In genomic region chr10:100912609-100913469, GRCh38 we compare ENCODE assay signal across 8 cellular contexts. TPM values are rescaled to one million over a fixed set of nuclear protein-coding genes. Genes with fewer than 3 reads are reported as not detected.
DNase-seq lines count a peak whose midpoint lies in the region; ATAC-seq and TF ChIP-seq lines count a peak whose summit lies in the region.

SLF2 (plus strand) TSS chr10:100912963; CDS start chr10:100913111, 148 bp downstream.

- peak within 1 kb of the TSS; percentile 99 for H3K27ac ChIP-seq in angular gyrus (ENCODE audit: low read depth, low read length)
- peak within 1 kb of the TSS; percentile 90 to 93 for H3K27ac ChIP-seq in prostate gland
- H3K27ac ChIP-seq in urinary bladder (ENCODE audit: low read depth): peak within 1 kb of the TSS; percentile 86

- TF ChIP-seq CTCF in prostate gland (IDR thresholded peaks at IDR 0.05): peak in 1 of 4 experiments; percentile 6

- peak; percentile 77 to 90 for DNase-seq in NCI-H187 (lab: John Stamatoyannopoulos, UW)
- DNase-seq in T-helper 2 cell: peak; percentile 66 to 98 (median 83)
- DNase-seq in left ventricle myocardium superior: peak; percentile 96
- DNase-seq in prostate gland (ENCODE audit: low spot score): peak; percentile 99

- H3K27me3 ChIP-seq in prostate gland (replicated peaks; ENCODE audit: insufficient read depth): no peaks in the 10 kb centered on the region

- WGBS in prostate gland: 1% methylated on average over 70 of the region's 71 CpGs
- WGBS in urinary bladder: under 1% methylated on average over 71 of the region's 71 CpGs

- intact Hi-C loops in left ventricle myocardium superior (cut with micrococcal nuclease): no loop called here
- intact Hi-C loops in prostate gland (cut with DNase I): loop anchor here (5.0 kb wide), 1 partner anchor 541 kb away; no protein-coding TSS in a partner anchor

- peak; percentile 77 for TF ChIP-seq POLR2A in prostate gland (IDR thresholded peaks at IDR 0.05)

- peak; percentile 92 for ATAC-seq in GM18498 (IDR thresholded peaks at IDR 0.05; ENCODE audit: unreplicated experiment)
- peak; percentile 92 for ATAC-seq in HG02938 (IDR thresholded peaks at IDR 0.05; ENCODE audit: unreplicated experiment)
- peak; percentile 97 for ATAC-seq in left ventricle myocardium superior

- H3K9me3 ChIP-seq in prostate gland: no peaks in the 10 kb centered on the region

- peaks cover 11% of the 10 kb centered on the region for H3K4me1 ChIP-seq in prostate gland (replicated peaks)
- H3K4me1 ChIP-seq in urinary bladder (ENCODE audit: insufficient read depth): no peaks in the 10 kb centered on the region

- H3K4me3 ChIP-seq in prostate gland (peak within 1 kb of the TSS; percentile 94 to 100), urinary bladder (ENCODE audit: low read depth, low read length) (peak within 1 kb of the TSS; percentile 75)

- no peaks in the 10 kb centered on the region for H3K36me3 ChIP-seq in prostate gland
- H3K36me3 ChIP-seq in urinary bladder (ENCODE audit: insufficient read depth): no peaks in the 10 kb centered on the region

RNA-seq across cellular contexts. Expression of gene SLF2, which starts in this region (rescaled TPM):
- total RNA-seq in left ventricle myocardium superior: 18.9 TPM
- 10 to 100 TPM; 25.3 to 77.8 TPM for total RNA-seq in prostate gland
- total RNA-seq in urinary bladder: 114 TPM
- polyA plus RNA-seq in urinary bladder: 13.9 TPM

Comparison
In these comparisons a context has a peak if more than half of its experiments do, and no peak if none do; other contexts are left out.
1. Peak in every context shown above with its lines: DNase-seq, ATAC-seq, H3K4me3 ChIP-seq and H3K27ac ChIP-seq.